Comparison of ENCODE assay signal across 8 cellular contexts in genomic region chr21:32278068-32278467, GRCh38. TPM values are rescaled to one million over a fixed set of nuclear protein-coding genes. Genes with fewer than 3 reads are reported as not detected.
A peak's percentile ranks its signal among the peaks of the same experiment; 100 is the strongest.
DNase-seq lines count a peak whose midpoint lies in the region; ATAC-seq, FAIRE-seq and TF ChIP-seq lines count a peak whose summit lies in the region.

No MANE protein-coding gene starts in this region.

- 1% methylated on average over 6 of the region's 6 CpGs for WGBS in thymus

- no peaks in the 10 kb centered on the region for H3K27me3 ChIP-seq in keratinocyte (ENCODE audit: control insufficient read depth, extremely low read depth, insufficient read depth, low read length)
- no peaks in the 10 kb centered on the region for H3K27me3 ChIP-seq in thymus (ENCODE audit: control insufficient read depth, insufficient read depth)

- H3K4me3 ChIP-seq in keratinocyte (ENCODE audit: control insufficient read depth in 2 of 3, extremely low read depth in 1 of 3, insufficient read depth in 2 of 3, low read depth in 1 of 3, low read length in 3 of 3) (peak overlapping the region; percentile 81 to 97 (median 88)), thymus (ENCODE audit: low read length) (peak overlapping the region; percentile 76)

- dilution Hi-C loops in keratinocyte (cut with MboI; ENCODE audit: extremely low pct_ligation_motif_present, low sequenced_read_pairs), result no loop called here

- peak overlapping the region; percentile 60 for H3K27ac ChIP-seq in keratinocyte (ENCODE audit: control insufficient read depth, insufficient read depth, low read length)
- no peak overlapping the region for H3K27ac ChIP-seq in thymus (ENCODE audit: low read depth)

- H3K36me3 ChIP-seq in ES-I3 (ENCODE audit: insufficient read depth, low read length), result no peaks in the 10 kb centered on the region
- H3K36me3 ChIP-seq in keratinocyte (ENCODE audit: control insufficient read depth in 2 of 2, extremely low read depth in 1 of 2, insufficient read depth in 2 of 2, low read length in 2 of 2), result peaks cover 0 to 6% of the 10 kb centered on the region in 2 experiments
- H3K36me3 ChIP-seq in thymus (ENCODE audit: control insufficient read depth, insufficient read depth), result peaks cover 7% of the 10 kb centered on the region

- ATAC-seq in HG03521 (IDR thresholded peaks at IDR 0.05; ENCODE audit: unreplicated experiment), result peak; percentile 12
- no peak for ATAC-seq in GM18511 (IDR thresholded peaks at IDR 0.05; ENCODE audit: unreplicated experiment)

- H3K4me3 Mint-ChIP-seq in activated CD4-positive, alpha-beta memory T cell treated with anti-CD3 and anti-CD28 coated beads, Interleukin-2, amount 10 ng/mL, durations not matched to agents 7 days and 5 days, result peak overlapping the region; percentile 100

- no peak for FAIRE-seq in keratinocyte (lab: Jason Lieb, UNC)

- peak overlapping the region; percentile 55 for H3K27ac Mint-ChIP-seq in activated CD4-positive, alpha-beta memory T cell treated with anti-CD3 and anti-CD28 coated beads, Interleukin-2, amount 10 ng/mL, durations not matched to agents 7 days and 5 days

- peak overlapping the region; percentile 99 for H2AFZ ChIP-seq in keratinocyte (ENCODE audit: control insufficient read depth, low read length)

- H3K4me1 ChIP-seq in ES-I3 (ENCODE audit: insufficient read depth, low read length) (peaks cover 11% of the 10 kb centered on the region; the same call in 1 of the 2 replicates), keratinocyte (ENCODE audit: control insufficient read depth, extremely low read depth, insufficient read depth, low read length) (peaks cover 12% of the 10 kb centered on the region), thymus (ENCODE audit: control insufficient read depth, insufficient read depth, low read length) (peaks cover 5% of the 10 kb centered on the region)

- POLR2A ChIA-PET in activated CD4-positive, alpha-beta memory T cell treated with anti-CD3 and anti-CD28 coated beads, Interleukin-2, amount 10 ng/mL, durations not matched to agents 7 days and 5 days (lab: Charles Lee), result interaction anchor here (1.8 kb wide), 1 partner anchor 114 kb away, joined by 8 read pairs; the partner anchor contains the start of gene URB1

- peaks cover 36% of the 10 kb centered on the region for H3K4me1 Mint-ChIP-seq in activated CD4-positive, alpha-beta memory T cell treated with anti-CD3 and anti-CD28 coated beads, Interleukin-2, amount 10 ng/mL, durations not matched to agents 7 days and 5 days

- no peaks in the 10 kb centered on the region for H3K27me3 Mint-ChIP-seq in activated CD4-positive, alpha-beta memory T cell treated with anti-CD3 and anti-CD28 coated beads, Interleukin-2, amount 10 ng/mL, durations not matched to agents 7 days and 5 days

- CTCF ChIA-PET in activated CD4-positive, alpha-beta memory T cell treated with anti-CD3 and anti-CD28 coated beads, Interleukin-2, amount 10 ng/mL, durations not matched to agents 7 days and 5 days (lab: Charles Lee), result no interaction called here

- no peak for DNase-seq in activated CD4-positive, alpha-beta memory T cell treated with anti-CD3 and anti-CD28 coated beads, Interleukin-2, amount 10 ng/mL, durations not matched to agents 7 days and 5 days
- no peak for DNase-seq in keratinocyte (ENCODE audit: low read depth, low spot score)
- DNase-seq in NCI-H1417 treated with DMSO at 0.1 percent for 48 hours (lab: John Stamatoyannopoulos, UW), result no peak
- no peak for DNase-seq in activated CD8-positive, alpha-beta memory T cell treated with anti-CD3 and anti-CD28 coated beads for 24 hours

- H4K20me1 ChIP-seq in keratinocyte (ENCODE audit: control insufficient read depth, extremely low read depth, insufficient read depth, low read length), result no peaks in the 10 kb centered on the region

- no peaks in the 10 kb centered on the region for H3K9me3 Mint-ChIP-seq in activated CD4-positive, alpha-beta memory T cell treated with anti-CD3 and anti-CD28 coated beads, Interleukin-2, amount 10 ng/mL, durations not matched to agents 7 days and 5 days

- TF ChIP-seq CTCF in keratinocyte (optimal IDR thresholded peaks at IDR 0.05 in 1 of 3, IDR thresholded peaks at IDR 0.05 in 1 of 3, conservative IDR thresholded peaks at IDR 0.05 in 1 of 3; ENCODE audit: extremely low read depth in 1 of 3, insufficient read depth in 2 of 3, low read length in 3 of 3), result no peak

- H3K4me2 ChIP-seq in keratinocyte (ENCODE audit: control insufficient read depth, extremely low read depth, insufficient read depth, low read depth, low read length), result peak overlapping the region; percentile 91

- H3K9me3 ChIP-seq in ES-I3 (ENCODE audit: control insufficient read depth, insufficient read depth, low read length) (no peaks in the 10 kb centered on the region), keratinocyte (ENCODE audit: control insufficient read depth, low read depth, low read length) (no peaks in the 10 kb centered on the region), thymus (ENCODE audit: control insufficient read depth) (no peaks in the 10 kb centered on the region)

- H3K79me2 ChIP-seq in keratinocyte (ENCODE audit: control insufficient read depth, insufficient read depth, low read length), result peaks cover 13% of the 10 kb centered on the region

- H3K36me3 Mint-ChIP-seq in activated CD4-positive, alpha-beta memory T cell treated with anti-CD3 and anti-CD28 coated beads, Interleukin-2, amount 10 ng/mL, durations not matched to agents 7 days and 5 days (ENCODE audit: low read depth), result peaks cover 10% of the 10 kb centered on the region

- no peaks in the 10 kb centered on the region for H3K9me1 ChIP-seq in keratinocyte (ENCODE audit: control insufficient read depth, extremely low read depth, insufficient read depth, low read length)

- H3K9ac ChIP-seq in ES-I3 (ENCODE audit: low read depth, low read length), result peak overlapping the region; percentile 93
- H3K9ac ChIP-seq in keratinocyte (ENCODE audit: control insufficient read depth, extremely low read depth, insufficient read depth, low read length), result peak overlapping the region; percentile 83

RNA-seq across cellular contexts. Expression of gene MIS18A, which starts 0.8 kb away (rescaled TPM):
- 10 to 100 TPM; 19.7 to 20.3 TPM for total RNA-seq in activated CD4-positive, alpha-beta memory T cell treated with anti-CD3 and anti-CD28 coated beads, Interleukin-2, amount 10 ng/mL, durations not matched to agents 7 days and 5 days
- polyA plus RNA-seq in keratinocyte (6.6 to 12.1 TPM (median 11.8 TPM) in 3 replicates), thymus (12.5 TPM)
- polyA plus RNA-seq in keratinocyte (2011; ENCODE audit: low read depth), result 3.3 TPM
- 6.8 and 7.1 TPM in 2 replicates for polyA plus RNA-seq in keratinocyte (2011; cell fraction: cytosol; rRNA removed)
- 4.8 and 7.7 TPM in 2 replicates for polyA plus RNA-seq in keratinocyte (2011; cell fraction: nucleus; rRNA removed)
- polyA plus RNA-seq in keratinocyte (2012; ENCODE audit: low replicate concordance), result 5.1 and 12.1 TPM in 2 replicates
- 0.46 to 4.0 TPM (median 1.5 TPM) in 3 replicates for polyA minus RNA-seq in keratinocyte
- 6.1 TPM for polyA minus RNA-seq in keratinocyte (2011; cell fraction: cytosol; rRNA and poly(A)+ RNA removed)
- 1.8 and 2.8 TPM in 2 replicates for polyA minus RNA-seq in keratinocyte (2011; cell fraction: nucleus; rRNA and poly(A)+ RNA removed)

RNA-seq across cellular contexts. Expression of gene MRAP, which starts 20.6 kb away (rescaled TPM):
- total RNA-seq in activated CD4-positive, alpha-beta memory T cell treated with anti-CD3 and anti-CD28 coated beads, Interleukin-2, amount 10 ng/mL, durations not matched to agents 7 days and 5 days, result not detected
- polyA plus RNA-seq in keratinocyte (not detected in 3 replicates), thymus (0.09 TPM)
- not detected for polyA plus RNA-seq in keratinocyte (2011; ENCODE audit: low read depth)
- polyA plus RNA-seq in keratinocyte (2011; cell fraction: cytosol; rRNA removed), result not detected in 2 replicates
- polyA plus RNA-seq in keratinocyte (2011; cell fraction: nucleus; rRNA removed), result not detected in 2 replicates
- not detected in 2 replicates for polyA plus RNA-seq in keratinocyte (2012; ENCODE audit: low replicate concordance)
- polyA minus RNA-seq in keratinocyte, result not detected in 3 replicates
- not detected for polyA minus RNA-seq in keratinocyte (2011; cell fraction: cytosol; rRNA and poly(A)+ RNA removed)
- not detected in 2 replicates for polyA minus RNA-seq in keratinocyte (2011; cell fraction: nucleus; rRNA and poly(A)+ RNA removed)
